In genomic region chr9:137762414-137763061, GRCh38 we compare ENCODE assay signal across 9 cellular contexts.
A peak's percentile ranks its signal among the peaks of the same experiment; 100 is the strongest.
DNase-seq lines count a peak whose midpoint lies in the region; ATAC-seq and TF ChIP-seq lines count a peak whose summit lies in the region.
"Had no signal": no experiment of that assay in that cellular context is flagged by ENCODE, and none has a peak within 500 bp of the region (broad histone marks: within the 10 kb centered on the region; RNA-seq: fewer than 3 reads in every experiment).

No MANE protein-coding gene starts in this region.

- H3K27ac Mint-ChIP-seq in IgD-negative memory B cell (peak overlapping the region; percentile 72 to 99 (median 96)), progenitor cell of endocrine pancreas (peak overlapping the region; percentile 87)

- peaks cover 10% of the 10 kb centered on the region for H3K36me3 Mint-ChIP-seq in IgD-negative memory B cell
- H3K36me3 Mint-ChIP-seq in progenitor cell of endocrine pancreas (ENCODE audit: insufficient read depth): peaks cover 43% of the 10 kb centered on the region

- no peak for DNase-seq in activated CD4-positive, CD25-positive, alpha-beta regulatory T cell (lab: John Stamatoyannopoulos, UW)
- no peak for DNase-seq in progenitor cell of endocrine pancreas (ENCODE audit: low spot score, unreplicated experiment)
- DNase-seq in EL: no peak
- no peak for DNase-seq in globus pallidus (ENCODE audit: low spot score)
- DNase-seq: NCI-H526 had no signal

- TF ChIP-seq CTCF in progenitor cell of endocrine pancreas (IDR thresholded peaks at IDR 0.05; ENCODE audit: unreplicated experiment): no peak

- H3K9me3 Mint-ChIP-seq in IgD-negative memory B cell: no peaks in the 10 kb centered on the region
- no peaks in the 10 kb centered on the region for H3K9me3 Mint-ChIP-seq in progenitor cell of endocrine pancreas (ENCODE audit: low read depth)

- H3K4me1 Mint-ChIP-seq in IgD-negative memory B cell (peaks cover 43 to 52% (median 46%) of the 10 kb centered on the region in 3 donors), progenitor cell of endocrine pancreas (ENCODE audit: low read depth) (peaks cover 7% of the 10 kb centered on the region)

- H3K4me3 Mint-ChIP-seq in IgD-negative memory B cell (peak overlapping the region; percentile 31 to 85 (median 60)), progenitor cell of endocrine pancreas (ENCODE audit: low read depth) (no peak overlapping the region)

- H3K27me3 Mint-ChIP-seq in IgD-negative memory B cell (peaks cover 1% of the 10 kb centered on the region), progenitor cell of endocrine pancreas (no peaks in the 10 kb centered on the region)

- peak; percentile 28 to 35 for ATAC-seq in activated CD4-positive, CD25-positive, alpha-beta regulatory T cell treated with anti-CD3 and anti-CD28 coated beads, Interleukin-2, amount 50 U/mL, for 24 hours
- ATAC-seq in GM21529 (IDR thresholded peaks at IDR 0.05; ENCODE audit: unreplicated experiment): peak; percentile 58
- ATAC-seq in GM21360 (IDR thresholded peaks at IDR 0.05; ENCODE audit: unreplicated experiment): no peak
